ENCODE assay signal across 4 cellular contexts in genomic region chr20:38545771-38546170, GRCh38. TPM values are rescaled to one million over a fixed set of nuclear protein-coding genes. Genes with fewer than 3 reads are reported as not detected.
"Had no signal": no experiment of that assay in that cellular context is flagged by ENCODE, and none has a peak within 500 bp of the region (broad histone marks: within the 10 kb centered on the region; RNA-seq: fewer than 3 reads in every experiment).

No MANE protein-coding gene starts in this region.

- H3K4me3 ChIP-seq: GM12878 had no signal

- DNase-seq: GDM1, GF-D8 had no signal

- ATAC-seq: GM12878 had no signal

RNA-seq across cellular contexts. Expression of gene ADIG, which starts 35.2 kb away (rescaled TPM):
- total RNA-seq: G401, GM12878 had no signal
- polyA plus RNA-seq: GM12878 had no signal

RNA-seq across cellular contexts. Expression of gene ARHGAP40, which starts 55.8 kb away (rescaled TPM):
- total RNA-seq: G401 had no signal
